Comparison of ENCODE assay signal across 16 cellular contexts in the genomic region with DNA sequence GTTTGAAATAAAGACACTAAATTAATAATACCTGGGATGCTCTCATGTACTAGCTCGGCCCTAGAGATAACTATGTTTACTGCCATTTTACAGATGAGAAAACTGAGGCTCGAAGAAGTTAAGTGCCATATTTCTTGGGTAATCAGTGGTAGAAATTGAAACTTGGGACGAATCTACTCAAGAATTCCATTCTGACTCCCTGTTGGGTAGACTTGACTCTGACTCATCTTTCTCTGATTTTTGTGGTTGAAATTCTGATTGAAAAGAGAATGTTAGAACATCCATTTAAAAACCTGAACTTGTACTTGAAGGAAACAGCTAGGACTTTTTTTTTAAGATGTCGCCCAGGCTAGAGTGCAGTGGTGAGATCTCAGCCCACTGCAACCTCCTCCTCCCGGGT. TPM values are rescaled to one million over a fixed set of nuclear protein-coding genes. Genes with fewer than 3 reads are reported as not detected.
A peak's percentile ranks its signal among the peaks of the same experiment; 100 is the strongest.
DNase-seq lines count a peak whose midpoint lies in the region; ATAC-seq, FAIRE-seq and TF ChIP-seq lines count a peak whose summit lies in the region.
"Had no signal": no experiment of that assay in that cellular context is flagged by ENCODE, and none has a peak within 500 bp of the region (broad histone marks: within the 10 kb centered on the region; RNA-seq: fewer than 3 reads in every experiment).

No MANE protein-coding gene starts in this region.

- H2AFZ ChIP-seq in mammary epithelial cell (ENCODE audit: low read depth, low read length) (no peak overlapping the region), PC-3 (ENCODE audit: low read length) (no peak overlapping the region), fibroblast of lung (ENCODE audit: low read length) (no peak overlapping the region)

- H3K4me1 ChIP-seq in mammary epithelial cell (ENCODE audit: insufficient read depth, low read length): no peaks in the 10 kb centered on the region
- no peaks in the 10 kb centered on the region; the same call in 1 of the 2 replicates for H3K4me1 ChIP-seq in PC-3 (ENCODE audit: insufficient read depth, low read length)
- H3K4me1 ChIP-seq in fibroblast of lung (ENCODE audit: control insufficient read depth, extremely low read depth, insufficient read depth, low read length): no peaks in the 10 kb centered on the region
- H3K4me1 ChIP-seq: vagina had no signal

- dilution Hi-C loops in mammary epithelial cell (cut with HindIII; ENCODE audit: low sequenced_read_pairs): no loop called here

- CTCF ChIA-PET in mammary epithelial cell (lab: Charles Lee; ENCODE audit: low non-redundant PET) (no interaction called here), MCF 10A (lab: Yijun Ruan, JAX) (no interaction called here), PC-3 (lab: Charles Lee) (no interaction called here)

- 76% methylated on average over 4 of the region's 5 CpGs for WGBS in mammary epithelial cell (ENCODE audit: low coverage, missing lambda C conversion rate)

- H3K36me3 ChIP-seq in mammary epithelial cell (ENCODE audit: insufficient read depth, low read length) (no peaks in the 10 kb centered on the region), PC-3 (ENCODE audit: low read depth, low read length) (no peaks in the 10 kb centered on the region), fibroblast of lung (ENCODE audit: control insufficient read depth, insufficient read depth, low read length) (no peaks in the 10 kb centered on the region)
- H3K36me3 ChIP-seq: vagina had no signal

- no peaks in the 10 kb centered on the region for H3K9me3 Mint-ChIP-seq in MCF 10A (ENCODE audit: unreplicated experiment)

- no peaks in the 10 kb centered on the region for H3K9me2 ChIP-seq in PC-3 (replicated peaks; ENCODE audit: low read length)

- ATAC-seq in PC-3: no peak
- ATAC-seq: HCT116 had no signal

- H3K27me3 Mint-ChIP-seq in MCF 10A (ENCODE audit: insufficient read depth, unreplicated experiment): no peaks in the 10 kb centered on the region
- H3K27me3 Mint-ChIP-seq: progenitor cell of endocrine pancreas had no signal

- no peak overlapping the region for H3K4me3 Mint-ChIP-seq in MCF 10A (ENCODE audit: unreplicated experiment)

- H4K20me1 ChIP-seq in mammary epithelial cell (ENCODE audit: insufficient read depth, low read length) (no peaks in the 10 kb centered on the region), PC-3 (ENCODE audit: low read length) (no peaks in the 10 kb centered on the region), fibroblast of lung (ENCODE audit: control insufficient read depth, extremely low read depth, insufficient read depth, low read length) (no peaks in the 10 kb centered on the region)

- H3K27ac Mint-ChIP-seq in MCF 10A (ENCODE audit: low read depth, unreplicated experiment): no peak overlapping the region
- H3K27ac Mint-ChIP-seq: progenitor cell of endocrine pancreas had no signal

- in situ Hi-C loops in mammary epithelial cell (cut with MboI; ENCODE audit: low sequenced_read_pairs in 2 of 2): no loop called here

- H3K4me2 ChIP-seq in mammary epithelial cell (ENCODE audit: insufficient read depth, low read depth, low read length) (no peak overlapping the region), PC-3 (ENCODE audit: low read length) (no peak overlapping the region), fibroblast of lung (ENCODE audit: extremely low read depth, insufficient read depth, low read length) (no peak overlapping the region)

- H3F3A ChIP-seq in PC-3 (ENCODE audit: low read length, unreplicated experiment): no peaks in the 10 kb centered on the region

- TF ChIP-seq CTCF in mammary epithelial cell (conservative IDR thresholded peaks at IDR 0.05 in 1 of 2, IDR thresholded peaks at IDR 0.05 in 1 of 2; ENCODE audit: extremely low read depth in 1 of 2, insufficient read depth in 1 of 2, low read depth in 1 of 2, low read length in 2 of 2): no peak
- no peak for TF ChIP-seq CTCF in MCF 10A (IDR thresholded peaks at IDR 0.05; ENCODE audit: unreplicated experiment)
- TF ChIP-seq CTCF in PC-3 (conservative IDR thresholded peaks at IDR 0.05; ENCODE audit: low read depth, low read length): no peak
- no peak for TF ChIP-seq CTCF in fibroblast of lung (conservative IDR thresholded peaks at IDR 0.05 in 1 of 2, IDR thresholded peaks at IDR 0.05 in 1 of 2; ENCODE audit: low read depth in 1 of 2, low read length in 2 of 2)

- no peaks in the 10 kb centered on the region for H3K79me2 ChIP-seq in mammary epithelial cell (ENCODE audit: insufficient read depth, low read length)
- H3K79me2 ChIP-seq in PC-3 (ENCODE audit: low read length): no peaks in the 10 kb centered on the region
- H3K79me2 ChIP-seq in fibroblast of lung (ENCODE audit: control insufficient read depth, insufficient read depth, low read length): no peaks in the 10 kb centered on the region

- peaks cover 1% of the 10 kb centered on the region for H3K36me3 Mint-ChIP-seq in MCF 10A (ENCODE audit: insufficient read depth, unreplicated experiment)

- intact Hi-C loops in mammary epithelial cell (cut with micrococcal nuclease) (no loop called here), MCF 10A (cut with micrococcal nuclease) (no loop called here), PC-3 (cut with micrococcal nuclease) (no loop called here)

- no peak overlapping the region for H3K9ac ChIP-seq in mammary epithelial cell (ENCODE audit: insufficient read depth, low read length)
- H3K9ac ChIP-seq in PC-3 (ENCODE audit: low read length): no peak overlapping the region
- no peak overlapping the region for H3K9ac ChIP-seq in fibroblast of lung (ENCODE audit: insufficient read depth, low read length)

- DNase-seq in mammary epithelial cell: peak; percentile 52
- DNase-seq in MCF 10A (ENCODE audit: unreplicated experiment): no peak
- peak; percentile 22 for DNase-seq in PC-3
- peak; percentile 23 to 83 for DNase-seq in fibroblast of lung (ENCODE audit: low read depth in 2 of 2)
- no peak for DNase-seq in kidney glomerular epithelial cell (lab: John Stamatoyannopoulos, UW)
- no peak for DNase-seq in NCI-H345 treated with DMSO at 0.1 percent for 48 hours (lab: John Stamatoyannopoulos, UW; ENCODE audit: unreplicated experiment)
- no peak for DNase-seq in frontal cortex (ENCODE audit: low spot score in 2 of 2)
- no peak for DNase-seq in NCI-H82 (lab: John Stamatoyannopoulos, UW)
- DNase-seq: C1 segment of cervical spinal cord; DMS79 treated with DMSO at 0.1 percent for 48 hours; effector memory CD4-positive, alpha-beta T cell; kidney had no signal

- BruUV-seq in mammary epithelial cell (replicated peaks; lab: Mats Ljungman, UMichigan): no TSS peak
- BruUV-seq in MCF 10A (replicated peaks; lab: Mats Ljungman, UMichigan): no TSS peak
- BruUV-seq in PC-3 (replicated peaks; lab: Mats Ljungman, UMichigan): no TSS peak

- H3K27ac ChIP-seq in mammary epithelial cell (ENCODE audit: insufficient read depth, low read depth, low read length) (no peak overlapping the region), PC-3 (ENCODE audit: low read length) (no peak overlapping the region), fibroblast of lung (ENCODE audit: insufficient read depth, low read length) (no peak overlapping the region)
- H3K27ac ChIP-seq: vagina, VCaP had no signal

- no peaks in the 10 kb centered on the region for H3K27me3 ChIP-seq in mammary epithelial cell (ENCODE audit: insufficient read depth, low read length)
- H3K27me3 ChIP-seq in PC-3 (ENCODE audit: low read length): no peaks in the 10 kb centered on the region
- no peaks in the 10 kb centered on the region for H3K27me3 ChIP-seq in fibroblast of lung (ENCODE audit: control insufficient read depth, insufficient read depth, low read length)
- H3K27me3 ChIP-seq: vagina had no signal

- H3K4me3 ChIP-seq in mammary epithelial cell (replicated peaks in 1 of 3; ENCODE audit: insufficient read depth in 1 of 3, low read depth in 2 of 3, low read length in 3 of 3) (no peak overlapping the region), PC-3 (ENCODE audit: low read length) (no peak overlapping the region), fibroblast of lung (replicated peaks in 1 of 4; ENCODE audit: control extremely low read depth in 1 of 4, insufficient read depth in 1 of 4, low read depth in 3 of 4, low read length in 4 of 4) (no peak overlapping the region)
- H3K4me3 ChIP-seq: vagina had no signal

- POLR2A ChIA-PET in MCF 10A (lab: Yijun Ruan, JAX) (interaction anchor here (1.0 kb wide), 1 partner anchor 11 kb away, joined by 4 read pairs; no protein-coding TSS in a partner anchor), PC-3 (lab: Charles Lee; ENCODE audit: unreplicated experiment) (no interaction called here)

- H3K9me3 ChIP-seq in mammary epithelial cell (replicated peaks; ENCODE audit: insufficient read depth, low read length) (no peaks in the 10 kb centered on the region), PC-3 (ENCODE audit: low read length) (no peaks in the 10 kb centered on the region), fibroblast of lung (ENCODE audit: control insufficient read depth, insufficient read depth, low read depth, low read length) (no peaks in the 10 kb centered on the region)
- H3K9me3 ChIP-seq: vagina had no signal

- no peak for FAIRE-seq in frontal cortex (lab: Jason Lieb, UNC)
- FAIRE-seq: kidney had no signal

- no peaks in the 10 kb centered on the region for H3K4me1 Mint-ChIP-seq in MCF 10A (ENCODE audit: insufficient read depth, unreplicated experiment)

RNA-seq across cellular contexts. Expression of gene NSUN7, which starts 50.1 kb away (rescaled TPM):
- total RNA-seq in mammary epithelial cell: under 1 TPM in 1 of 2 donors, not detected in 1; 0.33 TPM
- polyA plus RNA-seq in mammary epithelial cell: not detected
- not detected for polyA minus RNA-seq in mammary epithelial cell
- total RNA-seq in MCF 10A (2022): not detected in 2 replicates
- total RNA-seq in PC-3 (2014; rRNA removed): 4.2 and 6.7 TPM in 2 replicates
- 0.33 and 0.51 TPM in 2 replicates for total RNA-seq in fibroblast of lung
- polyA plus RNA-seq in fibroblast of lung: not detected in 2 replicates
- 0.03 TPM in 1 of 2 replicates, not detected in the other for polyA plus RNA-seq in fibroblast of lung (2012)
- polyA minus RNA-seq in fibroblast of lung (ENCODE audit: low replicate concordance): not detected in 2 replicates
- total RNA-seq in frontal cortex: 11.0 TPM

Comparison
In these comparisons a context has a peak if more than half of its experiments do, and no peak if none do; other contexts are left out.
1. DNase-seq: peak in mammary epithelial cell (single experiment), PC-3 (single experiment) and fibroblast of lung (2 of 2); none in MCF 10A (single experiment), kidney glomerular epithelial cell (single experiment), NCI-H345 treated with DMSO at 0.1 percent for 48 hours (single experiment), frontal cortex (0 of 2) and NCI-H82 (single experiment).